Comparison of ENCODE assay signal across 28 cellular contexts in the genomic region with DNA sequence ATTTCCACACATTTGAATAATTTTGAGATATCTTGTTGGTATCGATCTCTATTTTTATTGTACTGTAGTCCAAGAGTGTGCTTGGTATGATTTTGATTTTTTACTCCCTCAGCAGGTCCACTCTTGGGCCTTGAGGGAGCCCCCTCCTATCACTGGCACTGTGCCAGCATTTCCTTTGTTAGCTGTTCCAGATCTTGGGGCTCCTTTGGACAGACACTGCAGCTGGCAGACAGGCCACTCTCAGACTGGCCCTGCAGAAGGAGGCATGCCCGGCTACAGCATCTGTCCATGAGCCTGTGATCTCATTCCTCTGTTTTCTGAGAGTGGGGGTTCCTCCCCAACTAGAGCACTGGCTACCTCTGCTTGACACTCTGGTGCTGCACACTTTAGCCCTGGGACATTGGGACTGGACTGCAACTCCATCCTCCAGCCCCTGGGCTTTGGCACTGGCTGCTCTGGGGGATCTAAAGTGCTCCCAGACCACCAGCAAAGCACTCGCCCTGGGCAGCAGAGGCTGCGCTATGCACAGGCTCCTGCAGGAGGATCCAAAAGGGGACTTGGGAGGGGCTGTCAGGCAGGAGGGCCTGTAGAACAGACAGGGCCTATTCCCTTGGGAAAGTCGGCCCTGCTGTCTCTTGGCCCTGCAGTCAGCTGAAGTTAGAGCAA.
A peak's percentile ranks its signal among the peaks of the same experiment; 100 is the strongest.
DNase-seq lines count a peak whose midpoint lies in the region; ATAC-seq and TF ChIP-seq lines count a peak whose summit lies in the region.
"Had no signal": no experiment of that assay in that cellular context is flagged by ENCODE, and none has a peak within 500 bp of the region (broad histone marks: within the 10 kb centered on the region; RNA-seq: fewer than 3 reads in every experiment).

No MANE protein-coding gene starts in this region.

- H2AK5ac ChIP-seq in neuronal stem cell (ENCODE audit: low read depth, low read length), result no peak overlapping the region

- peaks cover 0 to 7% (median 2%) of the 10 kb centered on the region in 7 donors for H3K9me3 Mint-ChIP-seq in CD14-positive monocyte
- H3K9me3 Mint-ChIP-seq: stimulated activated effector memory CD8-positive, alpha-beta T cell treated with anti-CD3 and anti-CD28 coated beads, Interleukin-12 subunit alpha, Interleukin-12 subunit beta, amount 100 ng/mL, for 72 hours had no signal

- no peaks in the 10 kb centered on the region for H3K79me2 ChIP-seq in DND-41 (ENCODE audit: insufficient read depth, low read length)
- H3K79me2 ChIP-seq: hepatocyte had no signal

- H3K9ac ChIP-seq in DND-41 (ENCODE audit: low read depth, low read length) (no peak overlapping the region), neuronal stem cell (ENCODE audit: low read depth, low read length, poor library complexity) (no peak overlapping the region)
- H3K9ac ChIP-seq: BLaER1 had no signal

- H2AFZ ChIP-seq in DND-41 (ENCODE audit: low read depth, low read length) (peak overlapping the region; percentile 21; the same call in 1 of the 2 replicates), neuronal stem cell (ENCODE audit: low read length) (peak overlapping the region; percentile 43)
- H2AFZ ChIP-seq: hepatocyte had no signal

- H3K36me3 Mint-ChIP-seq in CD14-positive monocyte, result no peaks in the 10 kb centered on the region
- H3K36me3 Mint-ChIP-seq: activated CD8-positive, alpha-beta memory T cell treated with anti-CD3 and anti-CD28 coated beads, Interleukin-2, amount 10 ng/mL, durations not matched to agents 7 days and 5 days; stimulated activated effector memory CD8-positive, alpha-beta T cell treated with anti-CD3 and anti-CD28 coated beads, Interleukin-12 subunit alpha, Interleukin-12 subunit beta, amount 100 ng/mL, for 72 hours; type B pancreatic cell had no signal

- H3K36me3 ChIP-seq in DND-41 (ENCODE audit: insufficient read depth, low read length) (no peaks in the 10 kb centered on the region), gastroesophageal sphincter (no peaks in the 10 kb centered on the region), neuronal stem cell (replicated peaks in 1 of 2; ENCODE audit: control insufficient read depth in 2 of 2, insufficient read depth in 2 of 2, low read length in 2 of 2) (no peaks in the 10 kb centered on the region)
- H3K36me3 ChIP-seq: BLaER1, esophagus muscularis mucosa, left lung, ovary, right lobe of liver had no signal

- TF ChIP-seq POLR2A in gastroesophageal sphincter (IDR thresholded peaks at IDR 0.05), result no peak

- no peak for ATAC-seq in DND-41 (ENCODE audit: insufficient read depth, low read depth)
- peak; percentile 28 for ATAC-seq in gastroesophageal sphincter
- ATAC-seq in HG02798 (IDR thresholded peaks at IDR 0.05; ENCODE audit: poor library complexity, unreplicated experiment), result no peak
- ATAC-seq: activated CD8-positive, alpha-beta memory T cell treated with anti-CD3 and anti-CD28 coated beads, Interleukin-2, amount 10 ng/mL, durations not matched to agents 7 days and 5 days; activated naive CD8-positive, alpha-beta T cell treated with anti-CD3 and anti-CD28 coated beads, Interleukin-2, amount 50 U/mL, for 24 hours; foreskin keratinocyte; left lung; naive thymus-derived CD4-positive, alpha-beta T cell; stimulated activated effector memory CD8-positive, alpha-beta T cell treated with anti-CD3 and anti-CD28 coated beads, Interleukin-12 subunit alpha, Interleukin-12 subunit beta, amount 100 ng/mL, for 72 hours had no signal

- H2BK12ac ChIP-seq in neuronal stem cell (ENCODE audit: low read length), result no peak overlapping the region

- H3K27ac Mint-ChIP-seq in CD14-positive monocyte, result no peak overlapping the region
- H3K27ac Mint-ChIP-seq: activated CD8-positive, alpha-beta memory T cell treated with anti-CD3 and anti-CD28 coated beads, Interleukin-2, amount 10 ng/mL, durations not matched to agents 7 days and 5 days; activated naive CD8-positive, alpha-beta T cell treated with anti-CD3 and anti-CD28 coated beads, Interleukin-2, amount 50 U/mL, for 24 hours; mesothelial cell of epicardium; stimulated activated effector memory CD8-positive, alpha-beta T cell treated with anti-CD3 and anti-CD28 coated beads, Interleukin-12 subunit alpha, Interleukin-12 subunit beta, amount 100 ng/mL, for 72 hours had no signal

- H3K4me3 Mint-ChIP-seq in CD14-positive monocyte, result no peak overlapping the region
- H3K4me3 Mint-ChIP-seq: activated CD8-positive, alpha-beta memory T cell treated with anti-CD3 and anti-CD28 coated beads, Interleukin-2, amount 10 ng/mL, durations not matched to agents 7 days and 5 days; activated naive CD8-positive, alpha-beta T cell treated with anti-CD3 and anti-CD28 coated beads, Interleukin-2, amount 50 U/mL, for 24 hours; mesothelial cell of epicardium; naive thymus-derived CD4-positive, alpha-beta T cell; stimulated activated effector memory CD8-positive, alpha-beta T cell treated with anti-CD3 and anti-CD28 coated beads, Interleukin-12 subunit alpha, Interleukin-12 subunit beta, amount 100 ng/mL, for 72 hours; type B pancreatic cell had no signal

- H3K4me1 ChIP-seq in DND-41 (ENCODE audit: insufficient read depth, low read length) (no peaks in the 10 kb centered on the region), gastroesophageal sphincter (no peaks in the 10 kb centered on the region), neuronal stem cell (ENCODE audit: control insufficient read depth in 2 of 2, insufficient read depth in 1 of 2, low read depth in 1 of 2, low read length in 2 of 2) (peaks cover 0 to 6% of the 10 kb centered on the region in 2 donors)
- H3K4me1 ChIP-seq: esophagus muscularis mucosa, foreskin keratinocyte, left lung, right lobe of liver had no signal

- TF ChIP-seq EP300 in gastroesophageal sphincter (IDR thresholded peaks at IDR 0.05), result no peak

- no peak overlapping the region for H3K14ac ChIP-seq in neuronal stem cell (ENCODE audit: low read length)

- TF ChIP-seq CTCF in DND-41 (IDR thresholded peaks at IDR 0.05; ENCODE audit: borderline replicate concordance, extremely low read depth, low read length, poor library complexity, severe bottlenecking) (no peak), gastroesophageal sphincter (IDR thresholded peaks at IDR 0.05) (no peak), CD14-positive monocyte (IDR thresholded peaks at IDR 0.05) (no peak)

- H2BK120ac ChIP-seq in neuronal stem cell (ENCODE audit: low read depth, low read length), result no peak overlapping the region

- H3K18ac ChIP-seq in neuronal stem cell (ENCODE audit: low read length), result no peak overlapping the region

- H3K79me1 ChIP-seq in neuronal stem cell (ENCODE audit: low read depth, low read length), result no peaks in the 10 kb centered on the region

- intact Hi-C loops in CD14-positive monocyte (cut with micrococcal nuclease), result no loop called here

- no peak overlapping the region for H2BK5ac ChIP-seq in neuronal stem cell (ENCODE audit: low read length)

- H4K20me1 ChIP-seq in DND-41 (ENCODE audit: insufficient read depth, low read length), result no peaks in the 10 kb centered on the region
- H4K20me1 ChIP-seq: BLaER1 had no signal

- no peak overlapping the region for H3K23ac ChIP-seq in neuronal stem cell (ENCODE audit: low read depth, low read length, poor library complexity)

- whole genome bisulfite sequencing in gastroesophageal sphincter (ENCODE audit: low coverage in 1 of 2), 2 donors, result 70 to 71% methylated on average over 2 of the region's 5 CpGs
- no CpG with 5 or more reads among the region's 5 CpGs for WGBS in neuronal stem cell (ENCODE audit: extremely low coverage in 2 of 2, insufficient read length in 2 of 2, insufficient replicate concordance in 1 of 2), 2 donors

- H3K9me3 ChIP-seq in DND-41 (ENCODE audit: insufficient read depth, low read length, severe bottlenecking) (no peaks in the 10 kb centered on the region), gastroesophageal sphincter (no peaks in the 10 kb centered on the region), neuronal stem cell (replicated peaks in 1 of 2; ENCODE audit: control insufficient read depth in 2 of 2, insufficient read depth in 1 of 2, low read depth in 1 of 2, low read length in 2 of 2) (peaks cover 0 to 4% of the 10 kb centered on the region in 2 donors)
- H3K9me3 ChIP-seq: BLaER1, esophagus muscularis mucosa, left lung, ovary, right lobe of liver had no signal

- H4K91ac ChIP-seq in neuronal stem cell (ENCODE audit: low read depth, low read length, poor library complexity), result no peak overlapping the region

- no peak overlapping the region for H4K8ac ChIP-seq in neuronal stem cell (ENCODE audit: low read depth, low read length)

- no peak overlapping the region for H3K4me3 ChIP-seq in DND-41 (ENCODE audit: low read depth in 1 of 2, low read length in 2 of 2)
- no peak overlapping the region for H3K4me3 ChIP-seq in gastroesophageal sphincter
- no peak overlapping the region for H3K4me3 ChIP-seq in neuronal stem cell (ENCODE audit: low read length in 2 of 2)
- H3K4me3 ChIP-seq: BLaER1, esophagus muscularis mucosa, hepatocyte, left lung, ovary, right lobe of liver had no signal

- no peaks in the 10 kb centered on the region for H3K4me1 Mint-ChIP-seq in CD14-positive monocyte
- H3K4me1 Mint-ChIP-seq: activated CD8-positive, alpha-beta memory T cell treated with anti-CD3 and anti-CD28 coated beads, Interleukin-2, amount 10 ng/mL, durations not matched to agents 7 days and 5 days; activated naive CD8-positive, alpha-beta T cell treated with anti-CD3 and anti-CD28 coated beads, Interleukin-2, amount 50 U/mL, for 24 hours had no signal

- 0 out of 2 replicates have a peak overlapping the region, but pooled peaks have one; percentile 16 for H3K27ac ChIP-seq in DND-41 (ENCODE audit: low read length)
- no peak overlapping the region for H3K27ac ChIP-seq in gastroesophageal sphincter
- no peak overlapping the region for H3K27ac ChIP-seq in neuronal stem cell (replicated peaks; ENCODE audit: low read length)
- H3K27ac ChIP-seq: BLaER1, esophagus muscularis mucosa, foreskin keratinocyte, hepatocyte, left lung, ovary, right lobe of liver, VCaP had no signal

- peaks cover 0 to 2% (median 1%) of the 10 kb centered on the region in 3 donors for H3K27me3 Mint-ChIP-seq in CD14-positive monocyte (ENCODE audit: low read depth in 3 of 3)
- H3K27me3 Mint-ChIP-seq: activated CD8-positive, alpha-beta memory T cell treated with anti-CD3 and anti-CD28 coated beads, Interleukin-2, amount 10 ng/mL, durations not matched to agents 7 days and 5 days; activated naive CD8-positive, alpha-beta T cell treated with anti-CD3 and anti-CD28 coated beads, Interleukin-2, amount 50 U/mL, for 24 hours; type B pancreatic cell had no signal

- no peak overlapping the region for H2BK15ac ChIP-seq in neuronal stem cell (ENCODE audit: low read length)

- no peak for DNase-seq in DND-41
- peak; percentile 2 for DNase-seq in NCI-H2171 treated with DMSO at 0.1 percent for 48 hours (lab: John Stamatoyannopoulos, UW)
- DNase-seq in neuronal stem cell (ENCODE audit: low spot score), result peak; percentile 12
- DNase-seq in DMS153 (lab: John Stamatoyannopoulos, UW), result no peak
- no peak for DNase-seq in CD14-positive monocyte (ENCODE audit: low spot score)
- DNase-seq: activated CD4-positive, alpha-beta T cell treated with anti-CD3 and anti-CD28 coated beads, Interleukin-2, amount 50 U/mL, for 1 hour; activated CD8-positive, alpha-beta memory T cell treated with anti-CD3 and anti-CD28 coated beads, Interleukin-2, amount 10 ng/mL, durations not matched to agents 7 days and 5 days; activated naive CD8-positive, alpha-beta T cell treated with anti-CD3 and anti-CD28 coated beads, Interleukin-2, amount 50 U/mL, for 24 hours; activated T-cell treated with anti-CD3 and anti-CD28 coated beads, Interleukin-2, amount 50 U/mL, for 48 hours; central memory CD4-positive, alpha-beta T cell; COR-L47; foreskin keratinocyte; naive thymus-derived CD4-positive, alpha-beta T cell; NCI-H1436 treated with DMSO at 0.1 percent for 48 hours; ovary; right lobe of liver; stimulated activated CD4-positive, alpha-beta T cell treated with anti-CD3 and anti-CD28 coated beads, Interleukin-12 subunit alpha, Interleukin-12 subunit beta, amount 100 ng/mL, for 4 hours; stimulated activated CD4-positive, alpha-beta T cell treated with anti-CD3 and anti-CD28 coated beads, Interleukin-4, amount 100 ng/mL, for 24 hours had no signal

- H3K27me3 ChIP-seq in DND-41 (ENCODE audit: insufficient read depth, low read length, poor library complexity) (no peaks in the 10 kb centered on the region), gastroesophageal sphincter (no peaks in the 10 kb centered on the region), neuronal stem cell (ENCODE audit: control insufficient read depth in 3 of 3, insufficient read depth in 3 of 3, low read depth in 1 of 3, low read length in 3 of 3) (no peaks in the 10 kb centered on the region)
- H3K27me3 ChIP-seq: BLaER1, esophagus muscularis mucosa, foreskin keratinocyte, hepatocyte, left lung, ovary, right lobe of liver had no signal

- H3K4me2 ChIP-seq in DND-41 (ENCODE audit: insufficient read depth, low read length), result no peak overlapping the region
- H3K4me2 ChIP-seq in neuronal stem cell (ENCODE audit: insufficient read depth, low read length, poor library complexity, severe bottlenecking), result no peak overlapping the region
- H3K4me2 ChIP-seq: BLaER1, hepatocyte had no signal

- H3K4ac ChIP-seq in neuronal stem cell (ENCODE audit: low read length), result no peak overlapping the region

Comparison
In these comparisons a context has a peak if more than half of its experiments do, and no peak if none do; other contexts are left out.
1. DNase-seq: peak in NCI-H2171 treated with DMSO at 0.1 percent for 48 hours (single experiment) and neuronal stem cell (single experiment); none in DND-41 (single experiment), DMS153 (single experiment) and CD14-positive monocyte (single experiment).